7 cellular contexts compared by ENCODE assay signal in genomic region chr15:70178335-70179084, GRCh38.
"Had no signal": no experiment of that assay in that cellular context is flagged by ENCODE, and none has a peak within 500 bp of the region (broad histone marks: within the 10 kb centered on the region; RNA-seq: fewer than 3 reads in every experiment).

No MANE protein-coding gene starts in this region.

- H3K4me3 ChIP-seq: GM23338 had no signal

- ATAC-seq: GM23338, HepG2 had no signal

- DNase-seq: H9, HCEC 1CT, HFFc6, KG1 had no signal

- H3K27ac ChIP-seq: HL-60 had no signal
